ENCODE assay signal across 10 cellular contexts in genomic region chr4:6687947-6688878, GRCh38. TPM values are rescaled to one million over a fixed set of nuclear protein-coding genes. Genes with fewer than 3 reads are reported as not detected.
A peak's percentile ranks its signal among the peaks of the same experiment; 100 is the strongest.
DNase-seq lines count a peak whose midpoint lies in the region; TF ChIP-seq lines count a peak whose summit lies in the region.
"Had no signal": no experiment of that assay in that cellular context is flagged by ENCODE, and none has a peak within 500 bp of the region (broad histone marks: within the 10 kb centered on the region; RNA-seq: fewer than 3 reads in every experiment).

No MANE protein-coding gene starts in this region.

- H3K27me3 ChIP-seq in OCI-LY1 (ENCODE audit: insufficient read depth, low read length) = no peaks in the 10 kb centered on the region
- H3K27me3 ChIP-seq in endodermal cell (ENCODE audit: control insufficient read depth, insufficient read depth, low read length, poor library complexity, severe bottlenecking) = no peaks in the 10 kb centered on the region
- H3K27me3 ChIP-seq in skeletal muscle satellite cell (ENCODE audit: control insufficient read depth, insufficient read depth, low read length) = no peaks in the 10 kb centered on the region
- H3K27me3 ChIP-seq: cardiac muscle cell had no signal

- H3K4me1 Mint-ChIP-seq in endodermal cell = peaks cover 8% of the 10 kb centered on the region

- no peaks in the 10 kb centered on the region for H3K9me3 ChIP-seq in OCI-LY1 (ENCODE audit: low read length)
- H3K9me3 ChIP-seq in endodermal cell (ENCODE audit: control insufficient read depth, low read length) = peaks cover 19% of the 10 kb centered on the region
- H3K9me3 ChIP-seq in skeletal muscle satellite cell (replicated peaks; ENCODE audit: low read length) = no peaks in the 10 kb centered on the region
- H3K9me3 ChIP-seq: thoracic aorta had no signal

- DNase-seq in NCI-H1417 (lab: John Stamatoyannopoulos, UW) (peak in 2 of 3 experiments; percentile 23 to 26), NCI-H1417 treated with DMSO at 0.1 percent for 48 hours (lab: John Stamatoyannopoulos, UW) (no peak), endodermal cell (peak; percentile 63), hippocampal formation (lab: John Stamatoyannopoulos, UW) (no peak), D341Med (ENCODE audit: low spot score) (no peak), DMS 273 (lab: John Stamatoyannopoulos, UW; ENCODE audit: unreplicated experiment) (no peak)

- TF ChIP-seq CTCF in OCI-LY1 (IDR thresholded peaks at IDR 0.05; ENCODE audit: low read length) = peak; percentile 10; the same call in 1 of the 2 replicates
- TF ChIP-seq CTCF in endodermal cell (conservative IDR thresholded peaks at IDR 0.05) = peak; percentile 49

- H4K20me1 ChIP-seq in OCI-LY1 (ENCODE audit: insufficient read depth, low read length) = no peaks in the 10 kb centered on the region

- peaks cover 7% of the 10 kb centered on the region for H3K36me3 Mint-ChIP-seq in endodermal cell (ENCODE audit: low read depth)

- no peaks in the 10 kb centered on the region for H3K4me1 ChIP-seq in OCI-LY1 (ENCODE audit: insufficient read depth, low read length, severe bottlenecking)
- H3K4me1 ChIP-seq in endodermal cell (ENCODE audit: control insufficient read depth, insufficient read depth, low read length) = no peaks in the 10 kb centered on the region
- peaks cover 14% of the 10 kb centered on the region for H3K4me1 ChIP-seq in skeletal muscle satellite cell (ENCODE audit: control insufficient read depth, insufficient read depth, low read length)

- peaks cover 18% of the 10 kb centered on the region for H3K27me3 Mint-ChIP-seq in endodermal cell (ENCODE audit: insufficient read depth)

- H3K4me3 Mint-ChIP-seq in endodermal cell = no peak overlapping the region

- no peak overlapping the region for H3K27ac ChIP-seq in OCI-LY1 (ENCODE audit: low read depth, low read length, poor library complexity, severe bottlenecking)
- H3K27ac ChIP-seq in endodermal cell (ENCODE audit: low read depth, low read length) = peak overlapping the region; percentile 54
- H3K27ac ChIP-seq: cardiac muscle cell, thoracic aorta had no signal

- H3K27ac Mint-ChIP-seq in endodermal cell = peak overlapping the region; percentile 83

- H3K4me3 ChIP-seq in OCI-LY1 (ENCODE audit: low read depth, low read length, poor library complexity, severe bottlenecking) = no peak overlapping the region
- no peak overlapping the region for H3K4me3 ChIP-seq in endodermal cell (ENCODE audit: low read length)
- no peak overlapping the region for H3K4me3 ChIP-seq in skeletal muscle satellite cell (ENCODE audit: low read length)
- H3K4me3 ChIP-seq: cardiac muscle cell, thoracic aorta had no signal

- H3K4me2 ChIP-seq in OCI-LY1 (ENCODE audit: low read length) (no peak overlapping the region), skeletal muscle satellite cell (ENCODE audit: low read length) (peak overlapping the region; percentile 38)

- H3F3A ChIP-seq in OCI-LY1 (ENCODE audit: insufficient read depth, low read length) = no peaks in the 10 kb centered on the region

- H3K9me3 Mint-ChIP-seq in endodermal cell = peaks cover 28% of the 10 kb centered on the region

- 85 to 89% methylated on average over 15 to 24 of the region's 24 CpGs for WGBS in endodermal cell (ENCODE audit: insufficient coverage in 1 of 2, insufficient read length in 1 of 2), 2 experiments

- no peak overlapping the region for H2AFZ ChIP-seq in OCI-LY1 (ENCODE audit: low read length)

- no peaks in the 10 kb centered on the region for H3K9me2 ChIP-seq in OCI-LY1 (ENCODE audit: low read depth, low read length)

- H3K9ac ChIP-seq in OCI-LY1 (ENCODE audit: low read length) (no peak overlapping the region), endodermal cell (ENCODE audit: extremely low read depth, low read length, poor library complexity, severe bottlenecking) (no peak overlapping the region), skeletal muscle satellite cell (ENCODE audit: low read depth, low read length) (peak overlapping the region; percentile 2)

- H3K79me2 ChIP-seq in OCI-LY1 (ENCODE audit: insufficient read depth, low read length) = no peaks in the 10 kb centered on the region

- no peaks in the 10 kb centered on the region for H3K36me3 ChIP-seq in OCI-LY1 (ENCODE audit: insufficient read depth, low read length)
- H3K36me3 ChIP-seq in endodermal cell (ENCODE audit: control insufficient read depth, insufficient read depth, low read length) = no peaks in the 10 kb centered on the region
- H3K36me3 ChIP-seq in skeletal muscle satellite cell (ENCODE audit: insufficient read depth, low read length) = no peaks in the 10 kb centered on the region
- H3K36me3 ChIP-seq: cardiac muscle cell, thoracic aorta had no signal

RNA-seq across cellular contexts. Expression of gene S100P, which starts 5.5 kb away (rescaled TPM):
- total RNA-seq in endodermal cell = not detected
- polyA plus RNA-seq in endodermal cell (2013, experiment 1 of 2) = not detected
- not detected for polyA plus RNA-seq in endodermal cell (2013, experiment 2 of 2)
- total RNA-seq in skeletal muscle satellite cell (2012; rRNA removed) = under 0.01 and 0.22 TPM in 2 replicates
- total RNA-seq: cardiac muscle cell had no signal
- polyA plus RNA-seq: cardiac muscle cell had no signal

RNA-seq across cellular contexts. Expression of gene MRFAP1L1, which starts 21.5 kb away (rescaled TPM):
- 10 to 100 TPM; 45.0 to 50.2 TPM for total RNA-seq in endodermal cell
- 64.3 TPM for polyA plus RNA-seq in endodermal cell (2013, experiment 1 of 2)
- 53.7 TPM for polyA plus RNA-seq in endodermal cell (2013, experiment 2 of 2)
- total RNA-seq in skeletal muscle satellite cell (2012; rRNA removed) = 31.7 and 33.5 TPM in 2 replicates

RNA-seq across cellular contexts. Expression of gene BLOC1S4, which starts 27.8 kb away (rescaled TPM):
- total RNA-seq in endodermal cell = 10 to 100 TPM; 18.8 to 26.5 TPM
- 21.0 TPM for polyA plus RNA-seq in endodermal cell (2013, experiment 1 of 2)
- polyA plus RNA-seq in endodermal cell (2013, experiment 2 of 2) = 18.1 TPM
- total RNA-seq in skeletal muscle satellite cell (2012; rRNA removed) = 13.1 and 14.2 TPM in 2 replicates

RNA-seq across cellular contexts. Expression of gene MRFAP1, which starts 47.7 kb away (rescaled TPM):
- 100 to 1,000 TPM; 231 to 239 TPM for total RNA-seq in endodermal cell
- 248 TPM for polyA plus RNA-seq in endodermal cell (2013, experiment 1 of 2)
- 221 TPM for polyA plus RNA-seq in endodermal cell (2013, experiment 2 of 2)
- total RNA-seq in skeletal muscle satellite cell (2012; rRNA removed) = 96.6 and 106 TPM in 2 replicates

Comparison
In these comparisons a context has a peak if more than half of its experiments do, and no peak if none do; other contexts are left out.
1. DNase-seq: peak in NCI-H1417 (2 of 3) and endodermal cell (single experiment); none in NCI-H1417 treated with DMSO at 0.1 percent for 48 hours (single experiment), hippocampal formation (0 of 2), D341Med (single experiment) and DMS 273 (single experiment).